ENCODE assay signal across 23 cellular contexts in genomic region chr5:32951003-32951402, GRCh38.
"Had no signal": no experiment of that assay in that cellular context is flagged by ENCODE, and none has a peak within 500 bp of the region (broad histone marks: within the 10 kb centered on the region; RNA-seq: fewer than 3 reads in every experiment).

No MANE protein-coding gene starts in this region.

- DNase-seq: IMR-90, Karpas-422, KG1, MG63, NCI-H1092, NCI-H1105 treated with DMSO at 0.1 percent for 48 hours, NCI-H1417 treated with DMSO at 0.1 percent for 48 hours, NCI-H146, NCI-H1694 treated with DMSO at 0.1 percent for 48 hours, NCI-H2029, NCI-H2081 treated with DMSO at 0.1 percent for 48 hours, NCI-H2171, NCI-H226, NCI-H446, NCI-H510A, NCI-H524 treated with DMSO at 0.1 percent for 48 hours, NCI-H69, NCI-H774, RPMI8226, SHP77 treated with DMSO at 0.1 percent for 48 hours, SJCRH30 had no signal

- H3K36me3 ChIP-seq: MG63, SJCRH30 had no signal

- H3K27ac ChIP-seq: SJCRH30 had no signal

- H3K4me1 ChIP-seq: SJCRH30 had no signal

- H3K27me3 ChIP-seq: MG63, SJCRH30 had no signal

- H3K4me3 ChIP-seq: MG63, SJCRH30 had no signal

- ATAC-seq: HepG2, SK-N-SH treated with all-trans-retinoic acid at 6 μM for 48 hours had no signal

- H3K9me3 ChIP-seq: MG63, SJCRH30 had no signal
